1 cellular context compared by ENCODE assay signal in genomic region chr15:77737238-77738037, GRCh38.
TF ChIP-seq lines count a peak whose summit lies in the region.

No MANE protein-coding gene starts in this region.

TF ChIP-seq in K562, 482 proteins besides CTCF, POLR2A, EP300 and RAD21 (continued from another document and continues in another):
- TF ChIP-seq ZNF398 (CRISPR knock-in tag; IDR thresholded peaks at IDR 0.05): no peak
- TF ChIP-seq ZBTB49 (CRISPR knock-in tag; IDR thresholded peaks at IDR 0.05; ENCODE audit: borderline replicate concordance): no peak
- no peak for TF ChIP-seq ETV5 (CRISPR knock-in tag; IDR thresholded peaks at IDR 0.05; ENCODE audit: low read depth)
- TF ChIP-seq, protein P1, sequence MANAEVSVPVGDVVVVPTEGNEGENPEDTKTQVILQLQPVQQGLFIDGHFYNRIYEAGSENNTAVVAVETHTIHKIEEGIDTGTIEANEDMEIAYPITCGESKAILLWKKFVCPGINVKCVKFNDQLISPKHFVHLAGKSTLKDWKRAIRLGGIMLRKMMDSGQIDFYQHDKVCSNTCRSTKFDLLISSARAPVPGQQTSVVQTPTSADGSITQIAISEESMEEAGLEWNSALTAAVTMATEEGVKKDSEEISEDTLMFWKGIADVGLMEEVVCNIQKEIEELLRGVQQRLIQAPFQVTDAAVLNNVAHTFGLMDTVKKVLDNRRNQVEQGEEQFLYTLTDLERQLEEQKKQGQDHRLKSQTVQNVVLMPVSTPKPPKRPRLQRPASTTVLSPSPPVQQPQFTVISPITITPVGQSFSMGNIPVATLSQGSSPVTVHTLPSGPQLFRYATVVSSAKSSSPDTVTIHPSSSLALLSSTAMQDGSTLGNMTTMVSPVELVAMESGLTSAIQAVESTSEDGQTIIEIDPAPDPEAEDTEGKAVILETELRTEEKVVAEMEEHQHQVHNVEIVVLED (CRISPR knock-in tag; IDR thresholded peaks at IDR 0.05): no peak
- no peak for TF ChIP-seq ZFPM2 (CRISPR knock-in tag; IDR thresholded peaks at IDR 0.05)
- TF ChIP-seq ETS1 (conservative IDR thresholded peaks at IDR 0.05; ENCODE audit: control insufficient read depth, low read depth, low read length): no peak
- TF ChIP-seq BCLAF1 (IDR thresholded peaks at IDR 0.05; ENCODE audit: borderline replicate concordance in 1 of 2, control insufficient read depth in 1 of 2, low read depth in 2 of 2, low read length in 1 of 2): 0 out of 4 replicates have a peak, but pooled peaks of 1 of the 2 experiments have one; percentile 54
- TF ChIP-seq HSF4 (CRISPR knock-in tag; IDR thresholded peaks at IDR 0.05; ENCODE audit: borderline replicate concordance): 0 out of 2 replicates have a peak, but pooled peaks have one; percentile 62
- peak; percentile 89 for TF ChIP-seq TRIM24 (IDR thresholded peaks at IDR 0.05)
- 0 out of 2 replicates have a peak, but pooled peaks have one; percentile 39 for TF ChIP-seq ZNF175 (CRISPR knock-in tag; IDR thresholded peaks at IDR 0.05; ENCODE audit: low read depth)
- no peak for TF ChIP-seq GTF3C2 (IDR thresholded peaks at IDR 0.05; ENCODE audit: borderline replicate concordance, extremely low read depth, insufficient read length)
- 0 out of 4 replicates have a peak, but pooled peaks of 1 of the 2 experiments have one; percentile 53 for TF ChIP-seq NONO (IDR thresholded peaks at IDR 0.05; ENCODE audit: low read depth in 2 of 2, low read length in 1 of 2)
- TF ChIP-seq, protein P2, sequence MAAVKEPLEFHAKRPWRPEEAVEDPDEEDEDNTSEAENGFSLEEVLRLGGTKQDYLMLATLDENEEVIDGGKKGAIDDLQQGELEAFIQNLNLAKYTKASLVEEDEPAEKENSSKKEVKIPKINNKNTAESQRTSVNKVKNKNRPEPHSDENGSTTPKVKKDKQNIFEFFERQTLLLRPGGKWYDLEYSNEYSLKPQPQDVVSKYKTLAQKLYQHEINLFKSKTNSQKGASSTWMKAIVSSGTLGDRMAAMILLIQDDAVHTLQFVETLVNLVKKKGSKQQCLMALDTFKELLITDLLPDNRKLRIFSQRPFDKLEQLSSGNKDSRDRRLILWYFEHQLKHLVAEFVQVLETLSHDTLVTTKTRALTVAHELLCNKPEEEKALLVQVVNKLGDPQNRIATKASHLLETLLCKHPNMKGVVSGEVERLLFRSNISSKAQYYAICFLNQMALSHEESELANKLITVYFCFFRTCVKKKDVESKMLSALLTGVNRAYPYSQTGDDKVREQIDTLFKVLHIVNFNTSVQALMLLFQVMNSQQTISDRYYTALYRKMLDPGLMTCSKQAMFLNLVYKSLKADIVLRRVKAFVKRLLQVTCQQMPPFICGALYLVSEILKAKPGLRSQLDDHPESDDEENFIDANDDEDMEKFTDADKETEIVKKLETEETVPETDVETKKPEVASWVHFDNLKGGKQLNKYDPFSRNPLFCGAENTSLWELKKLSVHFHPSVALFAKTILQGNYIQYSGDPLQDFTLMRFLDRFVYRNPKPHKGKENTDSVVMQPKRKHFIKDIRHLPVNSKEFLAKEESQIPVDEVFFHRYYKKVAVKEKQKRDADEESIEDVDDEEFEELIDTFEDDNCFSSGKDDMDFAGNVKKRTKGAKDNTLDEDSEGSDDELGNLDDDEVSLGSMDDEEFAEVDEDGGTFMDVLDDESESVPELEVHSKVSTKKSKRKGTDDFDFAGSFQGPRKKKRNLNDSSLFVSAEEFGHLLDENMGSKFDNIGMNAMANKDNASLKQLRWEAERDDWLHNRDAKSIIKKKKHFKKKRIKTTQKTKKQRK (IDR thresholded peaks at IDR 0.05; ENCODE audit: borderline replicate concordance, low read depth, low read length): no peak
- TF ChIP-seq BHLHE40 (IDR thresholded peaks at IDR 0.05; ENCODE audit: low read length): peak; percentile 86
- TF ChIP-seq SRSF9 (IDR thresholded peaks at IDR 0.05; ENCODE audit: borderline replicate concordance, low read depth, low read length): no peak
- TF ChIP-seq DPF2 (IDR thresholded peaks at IDR 0.05): peak; percentile 96
- TF ChIP-seq SMAD1 (IDR thresholded peaks at IDR 0.05; ENCODE audit: low read depth, low read length, partially characterized antibody): no peak
- TF ChIP-seq MIER1 (IDR thresholded peaks at IDR 0.05; ENCODE audit: low read depth): no peak
- TF ChIP-seq GABPA (tag; conservative IDR thresholded peaks at IDR 0.05; ENCODE audit: low read depth): 0 out of 2 replicates have a peak, but pooled peaks have one; percentile 17
- TF ChIP-seq EHMT2 (IDR thresholded peaks at IDR 0.05): peak; percentile 73; the same call in 1 of the 2 replicates
- TF ChIP-seq ZBTB7A (IDR thresholded peaks at IDR 0.05; ENCODE audit: borderline replicate concordance, control insufficient read depth, low read depth, low read length): peak; percentile 37; the same call in 1 of the 2 replicates
- TF ChIP-seq THRAP3 (IDR thresholded peaks at IDR 0.05; ENCODE audit: borderline replicate concordance): peak; percentile 83; the same call in 1 of the 2 replicates
- TF ChIP-seq ELF2 (CRISPR knock-in tag; IDR thresholded peaks at IDR 0.05): no peak
- peak; percentile 99 for TF ChIP-seq CBFA2T3 (IDR thresholded peaks at IDR 0.05)
- peak; percentile 64 for TF ChIP-seq ESRRA (IDR thresholded peaks at IDR 0.05; ENCODE audit: borderline replicate concordance, low read depth)
- peak; percentile 44; the same call in 1 of the 2 replicates for TF ChIP-seq VEZF1 (CRISPR knock-in tag; IDR thresholded peaks at IDR 0.05)
- no peak for TF ChIP-seq BDP1 (IDR thresholded peaks at IDR 0.05; ENCODE audit: insufficient read depth, insufficient read length)
- TF ChIP-seq NCOA6 (IDR thresholded peaks at IDR 0.05): no peak
- TF ChIP-seq PRMT5 (CRISPR knock-in tag; IDR thresholded peaks at IDR 0.05): no peak
- TF ChIP-seq SP1 (CRISPR knock-in tag; IDR thresholded peaks at IDR 0.05): peak; percentile 38; the same call in 1 of the 2 replicates
- peak; percentile 95 for TF ChIP-seq ZNF766 (CRISPR knock-in tag; conservative IDR thresholded peaks at IDR 0.05)
- TF ChIP-seq BRF1 (IDR thresholded peaks at IDR 0.05; ENCODE audit: borderline replicate concordance, extremely low read depth, insufficient read length): no peak
